ENCODE assay signal across 9 cellular contexts in genomic region chr17:77318491-77319210, GRCh38.
DNase-seq lines count a peak whose midpoint lies in the region; ATAC-seq, FAIRE-seq and TF ChIP-seq lines count a peak whose summit lies in the region.
"Had no signal": no experiment of that assay in that cellular context is flagged by ENCODE, and none has a peak within 500 bp of the region (broad histone marks: within the 10 kb centered on the region; RNA-seq: fewer than 3 reads in every experiment).

No MANE protein-coding gene starts in this region.

- TF ChIP-seq CTCF in activated CD8-positive, alpha-beta T cell treated with anti-CD3 and anti-CD28 coated beads for 36 hours (IDR thresholded peaks at IDR 0.05) = no peak
- TF ChIP-seq CTCF in kidney (IDR thresholded peaks at IDR 0.05; ENCODE audit: borderline replicate concordance, extremely low read depth, insufficient read depth) (no peak), tibial artery (IDR thresholded peaks at IDR 0.05) (no peak)

- H3K4me1 Mint-ChIP-seq in activated CD8-positive, alpha-beta T cell treated with anti-CD3 and anti-CD28 coated beads for 36 hours (ENCODE audit: low read depth) = peaks cover 16% of the 10 kb centered on the region
- H3K4me1 Mint-ChIP-seq in activated CD8-positive, alpha-beta T cell treated with anti-CD3 and anti-CD28 coated beads, Interleukin-2, amount 10 ng/mL, durations not matched to agents 7 days and 5 days (ENCODE audit: low read depth) = peaks cover 22% of the 10 kb centered on the region
- peaks cover 21% of the 10 kb centered on the region for H3K4me1 Mint-ChIP-seq in activated naive CD8-positive, alpha-beta T cell treated with anti-CD3 and anti-CD28 coated beads, Interleukin-2, amount 10 ng/mL, durations not matched to agents 7 days and 5 days

- no peaks in the 10 kb centered on the region for H3K27me3 Mint-ChIP-seq in activated CD8-positive, alpha-beta T cell treated with anti-CD3 and anti-CD28 coated beads for 36 hours
- peaks cover 2% of the 10 kb centered on the region for H3K27me3 Mint-ChIP-seq in activated CD8-positive, alpha-beta T cell treated with anti-CD3 and anti-CD28 coated beads, Interleukin-2, amount 10 ng/mL, durations not matched to agents 7 days and 5 days (ENCODE audit: low read depth)
- no peaks in the 10 kb centered on the region for H3K27me3 Mint-ChIP-seq in activated naive CD8-positive, alpha-beta T cell treated with anti-CD3 and anti-CD28 coated beads, Interleukin-2, amount 10 ng/mL, durations not matched to agents 7 days and 5 days

- POLR2A ChIA-PET in activated CD8-positive, alpha-beta T cell treated with anti-CD3 and anti-CD28 coated beads for 36 hours (lab: Charles Lee) = no interaction called here
- POLR2A ChIA-PET in activated CD8-positive, alpha-beta T cell treated with anti-CD3 and anti-CD28 coated beads, Interleukin-2, amount 10 ng/mL, durations not matched to agents 7 days and 5 days (lab: Charles Lee) = no interaction called here
- POLR2A ChIA-PET in activated naive CD8-positive, alpha-beta T cell treated with anti-CD3 and anti-CD28 coated beads, Interleukin-2, amount 10 ng/mL, durations not matched to agents 7 days and 5 days (lab: Charles Lee) = no interaction called here

- no peak overlapping the region for H3K4me3 ChIP-seq in kidney (ENCODE audit: low read length in 2 of 2)
- peak overlapping the region; percentile 58 for H3K4me3 ChIP-seq in tibial artery

- ATAC-seq in activated CD8-positive, alpha-beta T cell treated with anti-CD3 and anti-CD28 coated beads for 36 hours = no peak
- no peak for ATAC-seq in activated CD8-positive, alpha-beta T cell treated with anti-CD3 and anti-CD28 coated beads, Interleukin-2, amount 10 ng/mL, durations not matched to agents 7 days and 5 days
- peak; percentile 7 for ATAC-seq in activated naive CD8-positive, alpha-beta T cell treated with anti-CD3 and anti-CD28 coated beads, Interleukin-2, amount 10 ng/mL, durations not matched to agents 7 days and 5 days (ENCODE audit: low read depth)

- H3K36me3 Mint-ChIP-seq in activated CD8-positive, alpha-beta T cell treated with anti-CD3 and anti-CD28 coated beads for 36 hours (ENCODE audit: low read depth) = no peaks in the 10 kb centered on the region
- H3K36me3 Mint-ChIP-seq in activated CD8-positive, alpha-beta T cell treated with anti-CD3 and anti-CD28 coated beads, Interleukin-2, amount 10 ng/mL, durations not matched to agents 7 days and 5 days (ENCODE audit: low read depth) = no peaks in the 10 kb centered on the region
- no peaks in the 10 kb centered on the region for H3K36me3 Mint-ChIP-seq in activated naive CD8-positive, alpha-beta T cell treated with anti-CD3 and anti-CD28 coated beads, Interleukin-2, amount 10 ng/mL, durations not matched to agents 7 days and 5 days

- H3K4me1 ChIP-seq in kidney (ENCODE audit: control insufficient read depth in 1 of 2, insufficient read depth in 1 of 2, low read depth in 1 of 2, low read length in 2 of 2) (peaks cover 28 to 43% of the 10 kb centered on the region in 2 donors), tibial artery (peaks cover 10 to 75% (median 56%) of the 10 kb centered on the region in 4 donors)

- H3K36me3 ChIP-seq in kidney (ENCODE audit: control insufficient read depth in 1 of 2, insufficient read depth in 2 of 2, low read length in 2 of 2) (no peaks in the 10 kb centered on the region), tibial artery (no peaks in the 10 kb centered on the region)

- peak overlapping the region in 1 of 2 donors; percentile 14 for H3K9ac ChIP-seq in kidney (ENCODE audit: low read length in 2 of 2)

- DNase-seq in activated CD8-positive, alpha-beta T cell treated with anti-CD3 and anti-CD28 coated beads for 36 hours = no peak
- no peak for DNase-seq in activated CD8-positive, alpha-beta T cell treated with anti-CD3 and anti-CD28 coated beads, Interleukin-2, amount 10 ng/mL, durations not matched to agents 7 days and 5 days
- DNase-seq in activated naive CD8-positive, alpha-beta T cell treated with anti-CD3 and anti-CD28 coated beads, Interleukin-2, amount 10 ng/mL, durations not matched to agents 7 days and 5 days = no peak
- DNase-seq in kidney (peak; percentile 77), tibial artery (peak; percentile 57 to 81), kidney glomerular epithelial cell (lab: John Stamatoyannopoulos, UW) (no peak), dermis blood vessel endothelial cell (no peak), NCI-H748 treated with DMSO at 0.1 percent for 48 hours (lab: John Stamatoyannopoulos, UW) (no peak)
- DNase-seq: NCI-H446 treated with DMSO at 0.1 percent for 48 hours had no signal

- H3K9me3 ChIP-seq in kidney (ENCODE audit: control insufficient read depth in 1 of 2, low read length in 2 of 2) (no peaks in the 10 kb centered on the region), tibial artery (no peaks in the 10 kb centered on the region)

- H3K27ac ChIP-seq in kidney (ENCODE audit: low read depth in 2 of 2, low read length in 2 of 2) (peak overlapping the region; percentile 71 to 82), tibial artery (peak overlapping the region; percentile 90 to 92)

- H3K27ac Mint-ChIP-seq in activated CD8-positive, alpha-beta T cell treated with anti-CD3 and anti-CD28 coated beads for 36 hours = peak overlapping the region; percentile 82
- no peak overlapping the region for H3K27ac Mint-ChIP-seq in activated CD8-positive, alpha-beta T cell treated with anti-CD3 and anti-CD28 coated beads, Interleukin-2, amount 10 ng/mL, durations not matched to agents 7 days and 5 days
- H3K27ac Mint-ChIP-seq in activated naive CD8-positive, alpha-beta T cell treated with anti-CD3 and anti-CD28 coated beads, Interleukin-2, amount 10 ng/mL, durations not matched to agents 7 days and 5 days = no peak overlapping the region

- intact Hi-C loops in activated CD8-positive, alpha-beta T cell treated with anti-CD3 and anti-CD28 coated beads for 36 hours (cut with micrococcal nuclease) = no loop called here
- intact Hi-C loops in kidney (cut with DNase I) = no loop called here
- intact Hi-C loops in tibial artery (cut with DNase I; ENCODE audit: low total_unique reads) = loop anchor here (10.0 kb wide), 1 partner anchor 184 kb away; no protein-coding TSS in a partner anchor

- H3K4me3 Mint-ChIP-seq in activated CD8-positive, alpha-beta T cell treated with anti-CD3 and anti-CD28 coated beads for 36 hours = no peak overlapping the region
- H3K4me3 Mint-ChIP-seq in activated CD8-positive, alpha-beta T cell treated with anti-CD3 and anti-CD28 coated beads, Interleukin-2, amount 10 ng/mL, durations not matched to agents 7 days and 5 days = no peak overlapping the region
- peak overlapping the region; percentile 82 for H3K4me3 Mint-ChIP-seq in activated naive CD8-positive, alpha-beta T cell treated with anti-CD3 and anti-CD28 coated beads, Interleukin-2, amount 10 ng/mL, durations not matched to agents 7 days and 5 days

- CTCF ChIA-PET in activated CD8-positive, alpha-beta T cell treated with anti-CD3 and anti-CD28 coated beads for 36 hours (lab: Charles Lee) = no interaction called here
- CTCF ChIA-PET in activated CD8-positive, alpha-beta T cell treated with anti-CD3 and anti-CD28 coated beads, Interleukin-2, amount 10 ng/mL, durations not matched to agents 7 days and 5 days (lab: Charles Lee) = no interaction called here

- H3K27me3 ChIP-seq in tibial artery = no peaks in the 10 kb centered on the region

- no peak for FAIRE-seq in kidney (lab: Jason Lieb, UNC)

- no peaks in the 10 kb centered on the region for H3K9me3 Mint-ChIP-seq in activated CD8-positive, alpha-beta T cell treated with anti-CD3 and anti-CD28 coated beads for 36 hours
- no peaks in the 10 kb centered on the region for H3K9me3 Mint-ChIP-seq in activated CD8-positive, alpha-beta T cell treated with anti-CD3 and anti-CD28 coated beads, Interleukin-2, amount 10 ng/mL, durations not matched to agents 7 days and 5 days (ENCODE audit: insufficient read depth)
- H3K9me3 Mint-ChIP-seq in activated naive CD8-positive, alpha-beta T cell treated with anti-CD3 and anti-CD28 coated beads, Interleukin-2, amount 10 ng/mL, durations not matched to agents 7 days and 5 days = no peaks in the 10 kb centered on the region

Comparison
In these comparisons a context has a peak if more than half of its experiments do, and no peak if none do; other contexts are left out.
1. DNase-seq: peak in kidney (single experiment) and tibial artery (2 of 2); none in activated CD8-positive, alpha-beta T cell treated with anti-CD3 and anti-CD28 coated beads for 36 hours (single experiment), activated CD8-positive, alpha-beta T cell treated with anti-CD3 and anti-CD28 coated beads, Interleukin-2, amount 10 ng/mL, durations not matched to agents 7 days and 5 days (single experiment), activated naive CD8-positive, alpha-beta T cell treated with anti-CD3 and anti-CD28 coated beads, Interleukin-2, amount 10 ng/mL, durations not matched to agents 7 days and 5 days (single experiment), kidney glomerular epithelial cell (single experiment), dermis blood vessel endothelial cell (single experiment) and NCI-H748 treated with DMSO at 0.1 percent for 48 hours (single experiment).
2. H3K4me3 ChIP-seq: peak in tibial artery (2 of 2); none in kidney (0 of 2).